Comparison of ENCODE assay signal across 10 cellular contexts in the genomic region with DNA sequence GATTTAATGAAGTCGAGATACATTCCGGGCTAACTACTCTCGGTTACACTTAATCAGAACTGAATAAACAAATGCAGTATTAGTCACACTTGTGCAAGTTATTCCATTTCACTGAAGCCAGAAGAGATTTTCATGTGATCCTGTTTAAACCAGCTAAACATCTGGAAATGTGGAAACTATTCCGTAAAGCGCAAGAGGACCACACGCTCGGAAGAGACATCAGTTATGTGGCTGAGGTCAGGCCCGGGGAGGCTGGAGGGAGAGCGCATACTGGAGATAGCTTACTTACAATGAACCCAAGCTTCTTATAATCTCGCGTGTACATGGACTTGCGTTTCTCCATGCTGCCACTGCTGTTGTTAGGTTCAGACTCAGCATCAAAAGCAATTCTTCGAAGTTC.
A peak's percentile ranks its signal among the peaks of the same experiment; 100 is the strongest.
DNase-seq lines count a peak whose midpoint lies in the region; ATAC-seq and TF ChIP-seq lines count a peak whose summit lies in the region.
"Had no signal": no experiment of that assay in that cellular context is flagged by ENCODE, and none has a peak within 500 bp of the region (broad histone marks: within the 10 kb centered on the region; RNA-seq: fewer than 3 reads in every experiment).

No MANE protein-coding gene starts in this region.

- intact Hi-C loops in breast epithelium (cut with DNase I; ENCODE audit: low total_unique reads): loop anchor here (10.0 kb wide), 2 partner anchors 1066 to 1754 kb away; no protein-coding TSS in a partner anchor

- H3K27me3 ChIP-seq in breast epithelium: no peaks in the 10 kb centered on the region
- no peaks in the 10 kb centered on the region for H3K27me3 ChIP-seq in right atrium auricular region

- H3K4me3 ChIP-seq in breast epithelium (no peak overlapping the region), right atrium auricular region (no peak overlapping the region), skeletal muscle cell (ENCODE audit: low read depth, low read length) (no peak overlapping the region)

- ATAC-seq in GM21423 (IDR thresholded peaks at IDR 0.05; ENCODE audit: unreplicated experiment): no peak
- no peak for ATAC-seq in GM21528 (IDR thresholded peaks at IDR 0.05; ENCODE audit: low FRiP score, unreplicated experiment)
- ATAC-seq: CD8-positive, alpha-beta T cell had no signal

- H3K9me3 ChIP-seq in breast epithelium: no peaks in the 10 kb centered on the region
- no peaks in the 10 kb centered on the region for H3K9me3 ChIP-seq in right atrium auricular region

- H3K36me3 ChIP-seq in breast epithelium (no peaks in the 10 kb centered on the region), right atrium auricular region (no peaks in the 10 kb centered on the region)

- peak; percentile 49 for DNase-seq in EH (ENCODE audit: low read depth)
- DNase-seq in breast epithelium (ENCODE audit: low spot score in 2 of 2): no peak
- peak; percentile 69 for DNase-seq in right atrium auricular region (ENCODE audit: low spot score)
- DNase-seq in skeletal muscle cell (ENCODE audit: low read depth): peak; percentile 40
- no peak for DNase-seq in NCI-H2196 (lab: John Stamatoyannopoulos, UW; ENCODE audit: unreplicated experiment)
- no peak for DNase-seq in T-helper 9 cell
- DNase-seq: CD8-positive, alpha-beta T cell; naive B cell had no signal

- H3K27ac ChIP-seq in breast epithelium (peak overlapping the region; percentile 51 to 76), right atrium auricular region (peak overlapping the region; percentile 53 to 58)

- H3K4me1 ChIP-seq in breast epithelium (peaks cover 0 to 4% of the 10 kb centered on the region in 2 donors), right atrium auricular region (peaks cover 0 to 38% of the 10 kb centered on the region in 2 donors)

- no peak for TF ChIP-seq CTCF in breast epithelium (IDR thresholded peaks at IDR 0.05)
- TF ChIP-seq CTCF in right atrium auricular region (IDR thresholded peaks at IDR 0.05): no peak

- no peak for TF ChIP-seq POLR2A in breast epithelium (IDR thresholded peaks at IDR 0.05)

Comparison
In these comparisons a context has a peak if more than half of its experiments do, and no peak if none do; other contexts are left out.
1. DNase-seq: peak in EH (single experiment), right atrium auricular region (single experiment) and skeletal muscle cell (single experiment); none in breast epithelium (0 of 2), NCI-H2196 (single experiment) and T-helper 9 cell (single experiment).